In genomic region chr22:42844756-42845155, GRCh38 we compare ENCODE assay signal across 14 cellular contexts. TPM values are rescaled to one million over a fixed set of nuclear protein-coding genes. Genes with fewer than 3 reads are reported as not detected.
DNase-seq lines count a peak whose midpoint lies in the region; ATAC-seq and TF ChIP-seq lines count a peak whose summit lies in the region.
"Had no signal": no experiment of that assay in that cellular context is flagged by ENCODE, and none has a peak within 500 bp of the region (broad histone marks: within the 10 kb centered on the region; RNA-seq: fewer than 3 reads in every experiment).

No MANE protein-coding gene starts in this region.

- intact Hi-C loops in stomach (cut with DNase I; ENCODE audit: low total_unique reads) = no loop called here

- no peaks in the 10 kb centered on the region for H3K9me3 Mint-ChIP-seq in HFFc6
- H3K9me3 Mint-ChIP-seq: naive thymus-derived CD8-positive, alpha-beta T cell had no signal

- ATAC-seq in HG03571 (IDR thresholded peaks at IDR 0.05; ENCODE audit: unreplicated experiment) (no peak), GM19397 (IDR thresholded peaks at IDR 0.05; ENCODE audit: unreplicated experiment) (no peak)
- ATAC-seq: activated CD8-positive, alpha-beta T cell treated with anti-CD3 and anti-CD28 coated beads, Interleukin-2, amount 10 ng/mL, durations not matched to agents 7 days and 5 days; naive thymus-derived CD8-positive, alpha-beta T cell had no signal

- peaks cover 19 to 38% (median 32%) of the 10 kb centered on the region in 4 donors for H3K4me1 ChIP-seq in stomach
- H3K4me1 ChIP-seq: Caco-2 had no signal

- H3K27me3 Mint-ChIP-seq in HFFc6 (ENCODE audit: insufficient read depth) = peaks cover 4% of the 10 kb centered on the region
- H3K27me3 Mint-ChIP-seq: naive thymus-derived CD8-positive, alpha-beta T cell had no signal

- 37 to 65% (median 45%) methylated on average over 4 of the region's 4 CpGs for WGBS in stomach, 5 donors

- no peak for TF ChIP-seq POLR2A in stomach (IDR thresholded peaks at IDR 0.05)

- peaks cover 32 to 77% (median 69%) of the 10 kb centered on the region in 4 donors for H3K36me3 ChIP-seq in stomach

- peak overlapping the region; percentile 91 for H3K27ac Mint-ChIP-seq in HFFc6
- H3K27ac Mint-ChIP-seq: activated CD8-positive, alpha-beta T cell treated with anti-CD3 and anti-CD28 coated beads, Interleukin-2, amount 10 ng/mL, durations not matched to agents 7 days and 5 days had no signal

- H3K9me3 ChIP-seq in stomach = no peaks in the 10 kb centered on the region
- H3K9me3 ChIP-seq: Caco-2, testis had no signal

- DNase-seq in HFFc6 (peak; percentile 91), fibroblast of villous mesenchyme (ENCODE audit: low read depth) (peak; percentile 94), stomach (no peak)
- no peak for DNase-seq in NK-92 treated with Interleukin-12 subunit alpha and Interleukin-12 subunit beta, amount 100 ng/mL, for 24 hours (lab: John Stamatoyannopoulos, UW)
- DNase-seq: activated CD8-positive, alpha-beta T cell treated with anti-CD3 and anti-CD28 coated beads, Interleukin-2, amount 10 ng/mL, durations not matched to agents 7 days and 5 days; activated naive CD4-positive, alpha-beta T cell; naive thymus-derived CD8-positive, alpha-beta T cell; NCI-H1105; NCI-H446; testis had no signal

- peaks cover 56% of the 10 kb centered on the region for H3K36me3 Mint-ChIP-seq in HFFc6 (ENCODE audit: low read depth)

- H3K27ac ChIP-seq in VCaP (peak overlapping the region; percentile 67), stomach (peak overlapping the region in 3 of 5 donors; percentile 50 to 74 (median 68))

- H3K4me3 Mint-ChIP-seq in HFFc6 = peak overlapping the region; percentile 74
- H3K4me3 Mint-ChIP-seq: activated CD8-positive, alpha-beta T cell treated with anti-CD3 and anti-CD28 coated beads, Interleukin-2, amount 10 ng/mL, durations not matched to agents 7 days and 5 days; naive thymus-derived CD8-positive, alpha-beta T cell had no signal

- TF ChIP-seq CTCF in HFFc6 (IDR thresholded peaks at IDR 0.05) (no peak), VCaP (conservative IDR thresholded peaks at IDR 0.05) (no peak), fibroblast of villous mesenchyme (IDR thresholded peaks at IDR 0.05; ENCODE audit: insufficient read depth, low read depth, low read length) (no peak), stomach (IDR thresholded peaks at IDR 0.05) (no peak)

- no peak for TF ChIP-seq EP300 in stomach (IDR thresholded peaks at IDR 0.05)

- peaks cover 66% of the 10 kb centered on the region for H3K4me1 Mint-ChIP-seq in HFFc6 (ENCODE audit: low read depth)

- no peaks in the 10 kb centered on the region for H3K27me3 ChIP-seq in stomach
- H3K27me3 ChIP-seq: testis had no signal

- H3K4me3 ChIP-seq in fibroblast of villous mesenchyme (ENCODE audit: low read depth, low read length) (peak overlapping the region; percentile 10), stomach (no peak overlapping the region)
- H3K4me3 ChIP-seq: testis had no signal

RNA-seq across cellular contexts. Expression of gene ARFGAP3, which starts 12.3 kb away (rescaled TPM):
- total RNA-seq in HFFc6 (2021; fragmentation: NEBNext Ultra II Directional; extraction: Animal tissue kit (Norgen Biotek cat#: 25700)) = 10 to 100 TPM; 62.6 to 77.7 (median 66.8) TPM
- total RNA-seq in fibroblast of villous mesenchyme (69.6 and 98.9 TPM in 2 replicates), stomach (10 to 100 TPM in 4 of 5 donors, 1 to 10 TPM in 1; 4.6 to 77.5 (median 40.6) TPM)
- 10 to 100 TPM; 23.2 to 51.9 (median 39.2) TPM for polyA plus RNA-seq in stomach

Comparison
In these comparisons a context has a peak if more than half of its experiments do, and no peak if none do; other contexts are left out.
1. DNase-seq: peak in HFFc6 (single experiment) and fibroblast of villous mesenchyme (single experiment); none in stomach (single experiment) and NK-92 treated with Interleukin-12 subunit alpha and Interleukin-12 subunit beta, amount 100 ng/mL, for 24 hours (single experiment).